ENCODE assay signal across 26 cellular contexts in the genomic region with DNA sequence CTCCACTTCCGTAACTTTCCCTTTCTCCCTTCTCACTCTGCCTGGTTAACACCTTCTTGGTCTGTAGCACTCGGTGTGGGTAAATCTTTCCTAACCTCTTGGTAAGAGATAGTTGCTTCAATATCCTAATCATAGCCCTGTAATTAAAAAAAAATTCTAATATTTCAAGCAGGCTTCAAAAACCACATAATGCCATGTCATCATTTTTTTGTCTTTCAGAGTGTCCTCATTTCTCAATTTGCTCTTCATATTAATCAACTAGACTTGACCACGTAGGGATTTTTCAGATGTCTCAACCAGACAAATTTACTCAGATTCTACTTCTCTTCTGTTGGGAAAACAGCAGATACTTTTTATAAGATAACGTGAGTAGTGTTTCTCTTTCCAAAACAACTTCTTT.
DNase-seq lines count a peak whose midpoint lies in the region; ATAC-seq, FAIRE-seq and TF ChIP-seq lines count a peak whose summit lies in the region.
"Had no signal": no experiment of that assay in that cellular context is flagged by ENCODE, and none has a peak within 500 bp of the region (broad histone marks: within the 10 kb centered on the region; RNA-seq: fewer than 3 reads in every experiment).

No MANE protein-coding gene starts in this region.

- no peaks in the 10 kb centered on the region for H3K79me2 ChIP-seq in K562 (ENCODE audit: control insufficient read depth, insufficient read depth, low read length)

- no peaks in the 10 kb centered on the region for H3K36me3 ChIP-seq in K562 (ENCODE audit: control insufficient read depth, insufficient read depth, low read length)
- no peaks in the 10 kb centered on the region for H3K36me3 ChIP-seq in pancreas
- H3K36me3 ChIP-seq: BLaER1 treated with 17β-estradiol and CSF1 and Interleukin-3, amounts not matched to agents 10 nM and 100 nM had no signal

- H4K20me1 ChIP-seq in K562 (replicated peaks; ENCODE audit: control insufficient read depth, insufficient read depth, low read length): no peaks in the 10 kb centered on the region
- H4K20me1 ChIP-seq: BLaER1 treated with 17β-estradiol and CSF1 and Interleukin-3, amounts not matched to agents 10 nM and 100 nM had no signal

- in situ Hi-C loops in K562 (cut with MboI): no loop called here

- TF ChIP-seq CTCF in A549 (IDR thresholded peaks at IDR 0.05): no peak
- TF ChIP-seq CTCF in K562 (IDR thresholded peaks at IDR 0.05 in 2 of 3, conservative IDR thresholded peaks at IDR 0.05 in 1 of 3; ENCODE audit: insufficient read depth in 2 of 3, low read depth in 1 of 3, low read length in 3 of 3): no peak
- no peak for TF ChIP-seq CTCF in pancreas (IDR thresholded peaks at IDR 0.05)

- H3K27ac ChIP-seq in A549 (no peak overlapping the region), K562 (ENCODE audit: extremely low read depth, low read depth, low read length) (no peak overlapping the region), pancreas (no peak overlapping the region)
- H3K27ac ChIP-seq: BLaER1 treated with 17β-estradiol and CSF1 and Interleukin-3, amounts not matched to agents 10 nM and 100 nM; C4-2B had no signal

- TF ChIP-seq POLR2A in A549 (IDR thresholded peaks at IDR 0.05; ENCODE audit: low read length) (no peak), K562 (conservative IDR thresholded peaks at IDR 0.05) (no peak)

- CTCF ChIA-PET in A549 (lab: Yijun Ruan, JAX) (no interaction called here), K562 (lab: Yijun Ruan, JAX; ENCODE audit: low intra/inter-chr PET ratio) (no interaction called here)

- POLR2A ChIA-PET in A549 (lab: Yijun Ruan, JAX): no interaction called here
- POLR2A ChIA-PET in K562 (lab: Yijun Ruan, JAX): no interaction called here

- FAIRE-seq in A549 (lab: Jason Lieb, UNC) (no peak), GM18507 (lab: Jason Lieb, UNC) (peak; percentile 29), K562 (lab: Jason Lieb, UNC) (no peak), pancreas (lab: Jason Lieb, UNC) (peak; percentile 5)
- FAIRE-seq: A204.1, D721Med, GM12878, GM12892, GM19239 had no signal

- H3K4me1 ChIP-seq in A549: no peaks in the 10 kb centered on the region
- no peaks in the 10 kb centered on the region for H3K4me1 ChIP-seq in K562 (replicated peaks in 1 of 2; ENCODE audit: control insufficient read depth in 2 of 2, insufficient read depth in 2 of 2, low read length in 2 of 2)
- no peaks in the 10 kb centered on the region for H3K4me1 ChIP-seq in pancreas
- H3K4me1 ChIP-seq: BLaER1 treated with 17β-estradiol and CSF1 and Interleukin-3, amounts not matched to agents 10 nM and 100 nM; Caco-2 had no signal

- no peak for DNase-seq in A549 (ENCODE audit: low read depth in 1 of 2, low spot score in 1 of 2)
- no peak for DNase-seq in GM18507 (ENCODE audit: extremely low spot score, insufficient read length, low read depth)
- no peak for DNase-seq in K562 (ENCODE audit: extremely low read depth in 1 of 4, low spot score in 3 of 4)
- DNase-seq in pancreas: no peak
- no peak for DNase-seq in DMS114 treated with DMSO at 0.1 percent for 48 hours (lab: John Stamatoyannopoulos, UW; ENCODE audit: unreplicated experiment)
- DNase-seq in NCI-H1092 (lab: John Stamatoyannopoulos, UW): no peak
- no peak for DNase-seq in NCI-H1105 (lab: John Stamatoyannopoulos, UW)
- DNase-seq: 8988T; AML-193; Caco-2; Calu3; CD4-positive, alpha-beta T cell; CD8-positive, alpha-beta T cell; DMS153; DMS53; DMS79; DND-41; EL; GDM1 had no signal

- ATAC-seq in A549 (no peak), K562 (no peak), pancreas (no peak)
- ATAC-seq: CD8-positive, alpha-beta T cell; GM12878 had no signal

- H3K9ac ChIP-seq in K562 (ENCODE audit: insufficient read depth in 1 of 2, low read depth in 2 of 2, low read length in 2 of 2): no peak overlapping the region
- H3K9ac ChIP-seq: BLaER1 treated with 17β-estradiol and CSF1 and Interleukin-3, amounts not matched to agents 10 nM and 100 nM had no signal

- TF ChIP-seq RAD21 in A549 (conservative IDR thresholded peaks at IDR 0.05 in 1 of 2, IDR thresholded peaks at IDR 0.05 in 1 of 2): no peak
- TF ChIP-seq RAD21 in K562 (CRISPR knock-in tag; conservative IDR thresholded peaks at IDR 0.05 in 1 of 2, IDR thresholded peaks at IDR 0.05 in 1 of 2): no peak

- 14% methylated on average over 4 of the region's 4 CpGs for WGBS in A549 (ENCODE audit: missing lambda C conversion rate)
- WGBS in K562 (ENCODE audit: insufficient coverage, low coverage, missing lambda C conversion rate): 2% methylated on average over 4 of the region's 4 CpGs
- 71 to 77% methylated on average over 4 of the region's 4 CpGs for WGBS in pancreas, 2 donors

- H3K27me3 ChIP-seq in K562 (ENCODE audit: control insufficient read depth in 2 of 2, insufficient read depth in 2 of 2, low read length in 2 of 2): no peaks in the 10 kb centered on the region; a peak in 1 of 5 replicates
- H3K27me3 ChIP-seq in pancreas: no peaks in the 10 kb centered on the region
- H3K27me3 ChIP-seq: BLaER1 treated with 17β-estradiol and CSF1 and Interleukin-3, amounts not matched to agents 10 nM and 100 nM had no signal

- H3K9me3 ChIP-seq in A549 (no peaks in the 10 kb centered on the region), K562 (replicated peaks; ENCODE audit: control insufficient read depth, insufficient read depth, low read depth, low read length) (no peaks in the 10 kb centered on the region), pancreas (no peaks in the 10 kb centered on the region)
- H3K9me3 ChIP-seq: BLaER1 treated with 17β-estradiol and CSF1 and Interleukin-3, amounts not matched to agents 10 nM and 100 nM; Caco-2 had no signal

- TF ChIP-seq EP300 in A549 (IDR thresholded peaks at IDR 0.05) (no peak), K562 (IDR thresholded peaks at IDR 0.05; ENCODE audit: low read length) (no peak)

- intact Hi-C loops in K562 (cut with micrococcal nuclease) (no loop called here), pancreas (cut with DNase I) (no loop called here)

- BruUV-seq in K562 (replicated peaks; lab: Mats Ljungman, UMichigan): no TSS peak

- H2AFZ ChIP-seq in K562 (ENCODE audit: low read depth, low read length): no peak overlapping the region

- no peaks in the 10 kb centered on the region for H3K9me1 ChIP-seq in K562 (ENCODE audit: control insufficient read depth, insufficient read depth, low read length)

- H3K4me2 ChIP-seq in A549 (no peak overlapping the region), K562 (ENCODE audit: insufficient read depth, low read length) (no peak overlapping the region)
- H3K4me2 ChIP-seq: BLaER1 treated with 17β-estradiol and CSF1 and Interleukin-3, amounts not matched to agents 10 nM and 100 nM had no signal

- H3K4me3 ChIP-seq in A549 (no peak overlapping the region), K562 (no peak overlapping the region), pancreas (no peak overlapping the region)
- H3K4me3 ChIP-seq: BLaER1 treated with 17β-estradiol and CSF1 and Interleukin-3, amounts not matched to agents 10 nM and 100 nM; GM12878 had no signal

TF ChIP-seq in A549, 52 proteins besides CTCF, POLR2A, EP300 and RAD21:
- TF ChIP-seq, protein P1, sequence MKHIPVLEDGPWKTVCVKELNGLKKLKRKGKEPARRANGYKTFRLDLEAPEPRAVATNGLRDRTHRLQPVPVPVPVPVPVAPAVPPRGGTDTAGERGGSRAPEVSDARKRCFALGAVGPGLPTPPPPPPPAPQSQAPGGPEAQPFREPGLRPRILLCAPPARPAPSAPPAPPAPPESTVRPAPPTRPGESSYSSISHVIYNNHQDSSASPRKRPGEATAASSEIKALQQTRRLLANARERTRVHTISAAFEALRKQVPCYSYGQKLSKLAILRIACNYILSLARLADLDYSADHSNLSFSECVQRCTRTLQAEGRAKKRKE (CRISPR knock-in tag; IDR thresholded peaks at IDR 0.05; ENCODE audit: low read depth): no peak
- TF ChIP-seq MAFK (IDR thresholded peaks at IDR 0.05; ENCODE audit: partially characterized antibody): peak; percentile 85

TF ChIP-seq in K562, 482 proteins besides CTCF, POLR2A, EP300 and RAD21 (continues in another document):
- TF ChIP-seq MAFK (IDR thresholded peaks at IDR 0.05; ENCODE audit: low read length): peak; percentile 32; the same call in 1 of the 2 replicates
- TF ChIP-seq ZNF174 (CRISPR knock-in tag; IDR thresholded peaks at IDR 0.05): no peak
- TF ChIP-seq MAFG (tag; conservative IDR thresholded peaks at IDR 0.05): peak; percentile 48
- TF ChIP-seq ZNF316 (IDR thresholded peaks at IDR 0.05): peak; percentile 82
- peak; percentile 22; the same call in 1 of the 2 replicates for TF ChIP-seq MAFF (IDR thresholded peaks at IDR 0.05; ENCODE audit: low read length)
- TF ChIP-seq FOXJ2 (tag; IDR thresholded peaks at IDR 0.05): no peak
- TF ChIP-seq, protein P2, sequence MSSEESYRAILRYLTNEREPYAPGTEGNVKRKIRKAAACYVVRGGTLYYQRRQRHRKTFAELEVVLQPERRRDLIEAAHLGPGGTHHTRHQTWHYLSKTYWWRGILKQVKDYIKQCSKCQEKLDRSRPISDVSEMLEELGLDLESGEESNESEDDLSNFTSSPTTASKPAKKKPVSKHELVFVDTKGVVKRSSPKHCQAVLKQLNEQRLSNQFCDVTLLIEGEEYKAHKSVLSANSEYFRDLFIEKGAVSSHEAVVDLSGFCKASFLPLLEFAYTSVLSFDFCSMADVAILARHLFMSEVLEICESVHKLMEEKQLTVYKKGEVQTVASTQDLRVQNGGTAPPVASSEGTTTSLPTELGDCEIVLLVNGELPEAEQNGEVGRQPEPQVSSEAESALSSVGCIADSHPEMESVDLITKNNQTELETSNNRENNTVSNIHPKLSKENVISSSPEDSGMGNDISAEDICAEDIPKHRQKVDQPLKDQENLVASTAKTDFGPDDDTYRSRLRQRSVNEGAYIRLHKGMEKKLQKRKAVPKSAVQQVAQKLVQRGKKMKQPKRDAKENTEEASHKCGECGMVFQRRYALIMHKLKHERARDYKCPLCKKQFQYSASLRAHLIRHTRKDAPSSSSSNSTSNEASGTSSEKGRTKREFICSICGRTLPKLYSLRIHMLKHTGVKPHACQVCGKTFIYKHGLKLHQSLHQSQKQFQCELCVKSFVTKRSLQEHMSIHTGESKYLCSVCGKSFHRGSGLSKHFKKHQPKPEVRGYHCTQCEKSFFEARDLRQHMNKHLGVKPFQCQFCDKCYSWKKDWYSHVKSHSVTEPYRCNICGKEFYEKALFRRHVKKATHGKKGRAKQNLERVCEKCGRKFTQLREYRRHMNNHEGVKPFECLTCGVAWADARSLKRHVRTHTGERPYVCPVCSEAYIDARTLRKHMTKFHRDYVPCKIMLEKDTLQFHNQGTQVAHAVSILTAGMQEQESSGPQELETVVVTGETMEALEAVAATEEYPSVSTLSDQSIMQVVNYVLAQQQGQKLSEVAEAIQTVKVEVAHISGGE (CRISPR knock-in tag; IDR thresholded peaks at IDR 0.05): no peak
- no peak for TF ChIP-seq ZNF197 (CRISPR knock-in tag; IDR thresholded peaks at IDR 0.05; ENCODE audit: low read depth)
- no peak for TF ChIP-seq SREBF2 (CRISPR knock-in tag; IDR thresholded peaks at IDR 0.05)
- no peak for TF ChIP-seq RFX5 (IDR thresholded peaks at IDR 0.05; ENCODE audit: low read depth, low read length)
